Comparison of ENCODE assay signal across 8 cellular contexts in the genomic region with DNA sequence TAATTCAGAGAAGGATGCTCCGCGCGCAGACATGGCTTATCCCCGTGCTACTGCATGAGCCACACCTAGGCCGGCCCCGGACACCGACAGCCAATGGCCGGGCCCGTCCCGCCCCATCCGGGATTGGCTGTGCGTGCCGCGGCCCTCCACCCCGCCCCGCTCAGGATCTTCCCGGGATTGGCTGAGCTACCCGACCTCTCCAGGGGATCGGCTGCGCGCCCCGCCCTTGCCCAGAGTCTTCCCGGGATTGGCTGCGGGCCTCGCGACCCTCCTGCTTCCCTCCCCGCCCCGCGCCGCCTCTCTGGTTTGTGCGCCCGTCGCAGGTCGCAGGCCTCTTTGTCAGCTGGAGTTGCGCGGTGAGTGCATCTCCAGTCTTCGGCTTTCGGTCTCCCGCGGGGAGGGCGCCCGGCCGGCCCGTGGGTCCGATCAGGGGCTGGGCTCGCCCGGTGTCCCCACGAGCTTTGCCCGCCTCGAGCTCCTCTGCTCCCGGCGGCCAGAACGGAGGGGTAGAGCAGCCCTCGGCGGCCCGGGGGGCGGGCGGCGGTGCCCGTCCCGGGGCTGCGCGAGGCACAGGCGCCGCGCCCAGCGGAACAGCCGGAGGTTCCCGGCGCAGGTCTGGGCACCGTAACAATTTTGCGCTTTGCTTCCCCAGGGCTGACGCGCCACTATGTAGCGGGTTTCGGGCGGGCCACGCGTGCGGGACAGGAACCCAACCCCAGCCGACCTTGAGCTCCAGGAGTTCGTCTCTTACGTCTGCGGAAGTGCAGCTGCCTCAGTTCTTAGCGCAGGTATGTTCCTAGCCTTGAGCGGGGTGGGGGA.
DNase-seq lines count a peak whose midpoint lies in the region; ATAC-seq and TF ChIP-seq lines count a peak whose summit lies in the region.

No MANE protein-coding gene starts in this region.

- H3K9me3 Mint-ChIP-seq in central memory CD8-positive, alpha-beta T cell: no peaks in the 10 kb centered on the region

- DNase-seq in AG08396 (ENCODE audit: low spot score) (peak; percentile 97), NCI-H2227 treated with DMSO at 0.1 percent for 48 hours (lab: John Stamatoyannopoulos, UW) (peak; percentile 92), iris pigment epithelial cell (ENCODE audit: low read depth) (peak; percentile 99)
- peak; percentile 89 for DNase-seq in activated CD4-positive, CD25-positive, alpha-beta regulatory T cell treated with anti-CD3 and anti-CD28 coated beads, Interleukin-2, amount 50 U/mL, for 16 hours (ENCODE audit: low read depth, low spot score)
- peak; percentile 84 to 91 for DNase-seq in central memory CD8-positive, alpha-beta T cell (ENCODE audit: low spot score in 2 of 2)
- DNase-seq in stimulated activated CD4-positive, alpha-beta T cell treated with anti-CD3 and anti-CD28 coated beads, Interleukin-12 subunit alpha, Interleukin-12 subunit beta, amount 100 ng/mL, for 24 hours (ENCODE audit: low read depth in 2 of 2): peak; percentile 96 to 97

- H3K4me1 Mint-ChIP-seq in central memory CD8-positive, alpha-beta T cell: peaks cover 39% of the 10 kb centered on the region

- peaks cover 15% of the 10 kb centered on the region for H3K36me3 Mint-ChIP-seq in central memory CD8-positive, alpha-beta T cell (ENCODE audit: insufficient read depth)

- peak; percentile 92 for ATAC-seq in HG03175 (IDR thresholded peaks at IDR 0.05; ENCODE audit: unreplicated experiment)
- ATAC-seq in central memory CD8-positive, alpha-beta T cell (replicated peaks; ENCODE audit: extremely low read depth, poor library complexity, severe bottlenecking): peak; percentile 95

- in situ Hi-C loops in GM18951 (cut with MboI; ENCODE audit: low sequenced_read_pairs, unreplicated experiment): no loop called here

- H3K27me3 Mint-ChIP-seq in central memory CD8-positive, alpha-beta T cell: no peaks in the 10 kb centered on the region

- peak; percentile 99 for TF ChIP-seq POLR2A in GM18951 (IDR thresholded peaks at IDR 0.05; ENCODE audit: extremely low read depth, insufficient read depth, insufficient read length)

- peak overlapping the region; percentile 90 for H3K27ac Mint-ChIP-seq in central memory CD8-positive, alpha-beta T cell (ENCODE audit: low read depth)

- peak overlapping the region; percentile 81 for H3K4me3 Mint-ChIP-seq in central memory CD8-positive, alpha-beta T cell

Comparison
In these comparisons a context has a peak if more than half of its experiments do, and no peak if none do; other contexts are left out.
1. Peak in every context shown above with its lines: DNase-seq and ATAC-seq.